In the genomic region with DNA sequence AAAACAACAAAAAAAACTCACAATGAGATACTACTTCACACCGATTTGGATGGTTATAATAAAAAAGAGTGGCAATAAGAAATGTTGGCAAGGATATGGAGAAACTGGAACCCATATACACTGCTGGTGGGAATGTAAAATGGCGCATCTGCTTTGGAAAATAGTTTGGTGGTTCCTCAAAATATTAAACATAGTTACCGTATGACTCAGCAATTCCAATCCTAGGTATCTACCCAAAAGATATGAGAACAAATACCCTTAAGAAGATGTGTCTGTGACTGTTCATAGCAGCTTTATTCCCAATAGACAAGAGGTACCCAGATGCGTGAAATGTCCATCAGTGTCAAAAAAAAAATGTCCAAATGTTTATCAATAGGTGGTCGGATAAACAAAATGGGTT, we compare ENCODE assay signal across 15 cellular contexts.
"Had no signal": no experiment of that assay in that cellular context is flagged by ENCODE, and none has a peak within 500 bp of the region (broad histone marks: within the 10 kb centered on the region; RNA-seq: fewer than 3 reads in every experiment).

No MANE protein-coding gene starts in this region.

- DNase-seq: activated CD4-positive, alpha-beta T cell treated with anti-CD3 and anti-CD28 coated beads, Interleukin-2, amount 50 U/mL, for 48 hours; activated naive CD4-positive, alpha-beta T cell treated with anti-CD3 and anti-CD28 coated beads, Interleukin-2, amount 10 ng/mL, durations not matched to agents 7 days and 5 days; caudate nucleus; hypothalamus; kidney glomerular epithelial cell; occipital lobe; small intestine; stimulated activated CD4-positive, alpha-beta T cell treated with anti-CD3 and anti-CD28 coated beads, Interleukin-4, amount 100 ng/mL, for 24 hours; stimulated activated naive CD4-positive, alpha-beta T cell; T1000; tibial artery; WERI-Rb-1 had no signal

- H3K9me3 ChIP-seq: esophagus muscularis mucosa, tibial artery had no signal

- H3K36me3 ChIP-seq: esophagus muscularis mucosa, tibial artery, WERI-Rb-1 had no signal

- FAIRE-seq: small intestine, urothelium cell line had no signal

- H3K4me3 ChIP-seq: coronary artery, esophagus muscularis mucosa, tibial artery had no signal

- H3K27ac ChIP-seq: coronary artery, esophagus muscularis mucosa, tibial artery, WERI-Rb-1 had no signal

- H3K27me3 ChIP-seq: esophagus muscularis mucosa, tibial artery had no signal
